ENCODE assay signal across 18 cellular contexts in the genomic region with DNA sequence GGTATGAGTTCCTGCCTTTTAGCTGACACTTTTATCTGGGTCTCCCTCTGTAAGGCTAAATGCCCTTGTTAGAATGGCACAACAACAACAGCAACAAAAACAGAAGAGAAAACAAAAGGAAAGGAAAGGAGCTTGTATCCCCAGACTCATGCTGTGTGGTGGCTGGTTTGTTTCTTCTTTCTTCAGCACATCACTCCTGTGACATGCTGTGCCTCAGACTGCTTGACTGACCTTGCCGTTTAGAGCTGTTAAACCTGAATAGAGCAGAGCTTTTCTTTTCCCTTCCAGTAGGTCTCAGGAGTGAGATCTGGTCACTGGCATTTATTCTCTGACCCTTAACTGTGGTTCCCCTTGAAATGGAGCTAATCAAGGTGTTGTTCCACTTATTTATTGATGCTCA. TPM values are rescaled to one million over a fixed set of nuclear protein-coding genes. Genes with fewer than 3 reads are reported as not detected.
"Had no signal": no experiment of that assay in that cellular context is flagged by ENCODE, and none has a peak within 500 bp of the region (broad histone marks: within the 10 kb centered on the region; RNA-seq: fewer than 3 reads in every experiment).

No MANE protein-coding gene starts in this region.

- DNase-seq: activated CD4-positive, alpha-beta T cell treated with anti-CD3 and anti-CD28 coated beads, Interleukin-2, amount 10 ng/mL, durations not matched to agents 24 days and 14 days; activated CD8-positive, alpha-beta memory T cell treated with anti-CD3 and anti-CD28 coated beads, Interleukin-2, amount 50 U/mL, for 4 hours; activated CD8-positive, alpha-beta T cell treated with anti-CD3 and anti-CD28 coated beads, Interleukin-2, amount 10 ng/mL, durations not matched to agents 7 days and 5 days; activated naive CD4-positive, alpha-beta T cell treated with anti-CD3 and anti-CD28 coated beads, Interleukin-2, amount 10 ng/mL, durations not matched to agents 7 days and 5 days; activated naive CD8-positive, alpha-beta T cell treated with anti-CD3 and anti-CD28 coated beads, Interleukin-2, amount 50 U/mL, for 24 hours; activated T-cell treated with anti-CD3 and anti-CD28 coated beads, Interleukin-2, amount 50 U/mL, for 4 hours; anterior cingulate cortex; brain microvascular endothelial cell; central memory CD4-positive, alpha-beta T cell; gastrocnemius medialis; heart left ventricle; natural killer cell; stimulated activated naive B cell treated with anti-CD40 and anti-IgM and Interleukin-4, amounts not matched to agents 10 μg/mL and 1 μg/mL and 100 μg/mL, for 72 hours; T1000; upper lobe of left lung had no signal

- H3K4me1 ChIP-seq: gastrocnemius medialis, heart left ventricle, parathyroid adenoma, upper lobe of left lung had no signal

- ATAC-seq: activated CD8-positive, alpha-beta T cell treated with anti-CD3 and anti-CD28 coated beads, Interleukin-2, amount 10 ng/mL, durations not matched to agents 7 days and 5 days; activated naive CD8-positive, alpha-beta T cell treated with anti-CD3 and anti-CD28 coated beads, Interleukin-2, amount 50 U/mL, for 24 hours; activated T-cell treated with anti-CD3 and anti-CD28 coated beads, Interleukin-2, amount 50 U/mL, for 4 hours; gastrocnemius medialis; heart left ventricle; natural killer cell; stimulated activated naive B cell treated with anti-CD40 and anti-IgM and Interleukin-4, amounts not matched to agents 10 μg/mL and 1 μg/mL and 100 μg/mL, for 72 hours had no signal

- H3K36me3 ChIP-seq: brain microvascular endothelial cell, gastrocnemius medialis, heart left ventricle, thoracic aorta, upper lobe of left lung had no signal

- H3K27me3 ChIP-seq: brain microvascular endothelial cell, gastrocnemius medialis, heart left ventricle, upper lobe of left lung had no signal

- H3K4me3 ChIP-seq: coronary artery, gastrocnemius medialis, heart left ventricle, thoracic aorta, upper lobe of left lung had no signal

- H3K27ac ChIP-seq: brain microvascular endothelial cell, coronary artery, gastrocnemius medialis, heart left ventricle, parathyroid adenoma, thoracic aorta, upper lobe of left lung had no signal

- H3K9me3 ChIP-seq: gastrocnemius medialis, thoracic aorta, upper lobe of left lung had no signal

RNA-seq across cellular contexts. Expression of gene GALNT13, which starts 18.9 kb away (rescaled TPM):
- total RNA-seq: activated CD4-positive, alpha-beta T cell treated with anti-CD3 and anti-CD28 coated beads, Interleukin-2, amount 10 ng/mL, durations not matched to agents 24 days and 14 days; activated T-cell treated with anti-CD3 and anti-CD28 coated beads, Interleukin-2, amount 50 U/mL, for 4 hours; natural killer cell had no signal
